ENCODE assay signal across 1 cellular context in the genomic region with DNA sequence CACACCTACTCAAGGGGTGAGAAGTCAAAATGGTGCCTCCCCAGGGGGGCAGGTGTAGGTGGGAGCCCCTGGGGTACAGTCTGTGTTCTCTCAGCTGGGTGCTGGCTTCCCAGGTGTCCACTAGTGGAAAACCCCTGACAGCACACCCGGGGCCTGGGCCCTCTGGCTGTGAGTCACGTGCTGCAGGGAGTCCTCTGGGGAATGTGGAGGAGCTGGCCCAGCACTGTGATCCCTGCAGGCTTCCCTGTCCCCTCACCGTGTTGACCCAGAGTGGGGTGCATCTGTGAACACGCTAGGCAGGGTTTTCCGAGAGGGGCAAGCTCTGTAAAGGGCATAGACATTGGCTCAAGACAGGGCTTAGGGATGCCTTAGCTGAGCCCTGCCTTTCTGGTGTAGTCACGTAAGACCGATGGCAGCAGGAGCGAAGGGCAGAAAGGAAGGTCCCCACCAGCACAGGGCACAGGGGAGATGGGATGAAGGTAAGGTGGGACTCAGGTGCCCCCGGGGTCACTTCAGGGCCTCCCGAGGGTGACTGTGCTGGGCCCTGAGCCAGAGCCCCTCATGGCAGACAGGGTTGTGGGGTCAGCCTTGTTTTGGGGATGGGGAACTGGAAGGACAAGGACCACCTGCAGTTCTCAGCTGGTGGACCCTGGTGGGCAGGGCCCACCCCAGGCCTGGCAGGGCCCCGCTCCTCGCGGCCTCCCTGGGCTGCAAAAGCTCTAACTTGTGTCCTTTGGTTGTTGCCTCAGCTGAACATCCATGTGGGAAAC.
TF ChIP-seq lines count a peak whose summit lies in the region.

No MANE protein-coding gene starts in this region.

TF ChIP-seq in GM23338, 12 proteins besides CTCF, POLR2A, EP300 and RAD21 (continued from another document):
- TF ChIP-seq, protein P1, sequence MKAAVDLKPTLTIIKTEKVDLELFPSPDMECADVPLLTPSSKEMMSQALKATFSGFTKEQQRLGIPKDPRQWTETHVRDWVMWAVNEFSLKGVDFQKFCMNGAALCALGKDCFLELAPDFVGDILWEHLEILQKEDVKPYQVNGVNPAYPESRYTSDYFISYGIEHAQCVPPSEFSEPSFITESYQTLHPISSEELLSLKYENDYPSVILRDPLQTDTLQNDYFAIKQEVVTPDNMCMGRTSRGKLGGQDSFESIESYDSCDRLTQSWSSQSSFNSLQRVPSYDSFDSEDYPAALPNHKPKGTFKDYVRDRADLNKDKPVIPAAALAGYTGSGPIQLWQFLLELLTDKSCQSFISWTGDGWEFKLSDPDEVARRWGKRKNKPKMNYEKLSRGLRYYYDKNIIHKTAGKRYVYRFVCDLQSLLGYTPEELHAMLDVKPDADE (IDR thresholded peaks at IDR 0.05) = no peak
- TF ChIP-seq NANOG (IDR thresholded peaks at IDR 0.05; ENCODE audit: borderline replicate concordance) = no peak
- TF ChIP-seq, protein P2, sequence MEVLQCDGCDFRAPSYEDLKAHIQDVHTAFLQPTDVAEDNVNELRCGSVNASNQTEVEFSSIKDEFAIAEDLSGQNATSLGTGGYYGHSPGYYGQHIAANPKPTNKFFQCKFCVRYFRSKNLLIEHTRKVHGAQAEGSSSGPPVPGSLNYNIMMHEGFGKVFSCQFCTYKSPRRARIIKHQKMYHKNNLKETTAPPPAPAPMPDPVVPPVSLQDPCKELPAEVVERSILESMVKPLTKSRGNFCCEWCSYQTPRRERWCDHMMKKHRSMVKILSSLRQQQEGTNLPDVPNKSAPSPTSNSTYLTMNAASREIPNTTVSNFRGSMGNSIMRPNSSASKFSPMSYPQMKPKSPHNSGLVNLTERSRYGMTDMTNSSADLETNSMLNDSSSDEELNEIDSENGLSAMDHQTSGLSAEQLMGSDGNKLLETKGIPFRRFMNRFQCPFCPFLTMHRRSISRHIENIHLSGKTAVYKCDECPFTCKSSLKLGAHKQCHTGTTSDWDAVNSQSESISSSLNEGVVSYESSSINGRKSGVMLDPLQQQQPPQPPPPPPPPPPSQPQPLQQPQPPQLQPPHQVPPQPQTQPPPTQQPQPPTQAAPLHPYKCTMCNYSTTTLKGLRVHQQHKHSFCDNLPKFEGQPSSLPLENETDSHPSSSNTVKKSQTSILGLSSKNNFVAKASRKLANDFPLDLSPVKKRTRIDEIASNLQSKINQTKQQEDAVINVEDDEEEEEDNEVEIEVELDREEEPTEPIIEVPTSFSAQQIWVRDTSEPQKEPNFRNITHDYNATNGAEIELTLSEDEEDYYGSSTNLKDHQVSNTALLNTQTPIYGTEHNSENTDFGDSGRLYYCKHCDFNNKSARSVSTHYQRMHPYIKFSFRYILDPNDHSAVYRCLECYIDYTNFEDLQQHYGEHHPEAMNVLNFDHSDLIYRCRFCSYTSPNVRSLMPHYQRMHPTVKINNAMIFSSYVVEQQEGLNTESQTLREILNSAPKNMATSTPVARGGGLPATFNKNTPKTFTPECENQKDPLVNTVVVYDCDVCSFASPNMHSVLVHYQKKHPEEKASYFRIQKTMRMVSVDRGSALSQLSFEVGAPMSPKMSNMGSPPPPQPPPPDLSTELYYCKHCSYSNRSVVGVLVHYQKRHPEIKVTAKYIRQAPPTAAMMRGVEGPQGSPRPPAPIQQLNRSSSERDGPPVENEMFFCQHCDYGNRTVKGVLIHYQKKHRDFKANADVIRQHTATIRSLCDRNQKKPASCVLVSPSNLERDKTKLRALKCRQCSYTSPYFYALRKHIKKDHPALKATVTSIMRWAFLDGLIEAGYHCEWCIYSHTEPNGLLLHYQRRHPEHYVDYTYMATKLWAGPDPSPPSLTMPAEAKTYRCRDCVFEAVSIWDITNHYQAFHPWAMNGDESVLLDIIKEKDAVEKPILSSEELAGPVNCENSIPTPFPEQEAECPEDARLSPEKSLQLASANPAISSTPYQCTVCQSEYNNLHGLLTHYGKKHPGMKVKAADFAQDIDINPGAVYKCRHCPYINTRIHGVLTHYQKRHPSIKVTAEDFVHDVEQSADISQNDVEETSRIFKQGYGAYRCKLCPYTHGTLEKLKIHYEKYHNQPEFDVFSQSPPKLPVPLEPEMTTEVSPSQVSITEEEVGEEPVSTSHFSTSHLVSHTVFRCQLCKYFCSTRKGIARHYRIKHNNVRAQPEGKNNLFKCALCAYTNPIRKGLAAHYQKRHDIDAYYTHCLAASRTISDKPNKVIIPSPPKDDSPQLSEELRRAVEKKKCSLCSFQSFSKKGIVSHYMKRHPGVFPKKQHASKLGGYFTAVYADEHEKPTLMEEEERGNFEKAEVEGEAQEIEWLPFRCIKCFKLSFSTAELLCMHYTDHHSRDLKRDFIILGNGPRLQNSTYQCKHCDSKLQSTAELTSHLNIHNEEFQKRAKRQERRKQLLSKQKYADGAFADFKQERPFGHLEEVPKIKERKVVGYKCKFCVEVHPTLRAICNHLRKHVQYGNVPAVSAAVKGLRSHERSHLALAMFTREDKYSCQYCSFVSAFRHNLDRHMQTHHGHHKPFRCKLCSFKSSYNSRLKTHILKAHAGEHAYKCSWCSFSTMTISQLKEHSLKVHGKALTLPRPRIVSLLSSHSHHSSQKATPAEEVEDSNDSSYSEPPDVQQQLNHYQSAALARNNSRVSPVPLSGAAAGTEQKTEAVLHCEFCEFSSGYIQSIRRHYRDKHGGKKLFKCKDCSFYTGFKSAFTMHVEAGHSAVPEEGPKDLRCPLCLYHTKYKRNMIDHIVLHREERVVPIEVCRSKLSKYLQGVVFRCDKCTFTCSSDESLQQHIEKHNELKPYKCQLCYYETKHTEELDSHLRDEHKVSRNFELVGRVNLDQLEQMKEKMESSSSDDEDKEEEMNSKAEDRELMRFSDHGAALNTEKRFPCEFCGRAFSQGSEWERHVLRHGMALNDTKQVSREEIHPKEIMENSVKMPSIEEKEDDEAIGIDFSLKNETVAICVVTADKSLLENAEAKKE (CRISPR knock-in tag; IDR thresholded peaks at IDR 0.05) = no peak
- TF ChIP-seq JUNB (IDR thresholded peaks at IDR 0.05; ENCODE audit: unreplicated experiment) = no peak
- no peak for TF ChIP-seq STAT1 (IDR thresholded peaks at IDR 0.05; ENCODE audit: unreplicated experiment)
- no peak for TF ChIP-seq EZH2 (IDR thresholded peaks at IDR 0.05; ENCODE audit: low read depth, unreplicated experiment)
- TF ChIP-seq CREB1 (CRISPR knock-in tag; IDR thresholded peaks at IDR 0.05; ENCODE audit: low read depth) = no peak
- no peak for TF ChIP-seq ZNF114 (CRISPR knock-in tag; IDR thresholded peaks at IDR 0.05)
- TF ChIP-seq EZH2phosphoT487 (IDR thresholded peaks at IDR 0.05; ENCODE audit: unreplicated experiment) = no peak
- TF ChIP-seq ZNF331 (CRISPR knock-in tag; IDR thresholded peaks at IDR 0.05; ENCODE audit: low read depth) = no peak
- no peak for TF ChIP-seq POLR2AphosphoS5 (IDR thresholded peaks at IDR 0.05; ENCODE audit: low read depth)
